1 cellular context compared by ENCODE assay signal in the genomic region with DNA sequence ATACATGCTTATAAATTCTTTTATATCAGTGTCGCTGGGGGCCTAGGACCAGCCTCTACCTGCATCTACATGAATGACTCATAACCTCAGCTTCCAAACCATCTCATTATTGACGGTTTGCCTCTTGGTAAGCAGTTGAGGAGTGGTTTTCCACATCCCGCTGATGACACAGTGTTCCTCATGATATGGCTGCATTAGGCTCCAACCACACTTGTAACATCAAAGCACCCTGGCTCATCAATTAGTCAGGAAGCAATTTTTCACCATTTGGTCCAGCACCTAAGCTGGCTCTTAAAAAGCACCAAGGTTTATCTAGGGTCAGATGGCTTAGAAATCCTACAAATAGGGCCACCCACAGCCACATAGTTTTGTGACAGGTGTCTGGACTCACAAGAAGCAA.
TF ChIP-seq lines count a peak whose summit lies in the region.

No MANE protein-coding gene starts in this region.

TF ChIP-seq in IMR-90, 13 proteins besides CTCF, POLR2A, EP300 and RAD21 (continued from another document):
- TF ChIP-seq MAFK (IDR thresholded peaks at IDR 0.05; ENCODE audit: low read depth, low read length) = no peak
- TF ChIP-seq FOS (IDR thresholded peaks at IDR 0.05; ENCODE audit: low read depth, low read length) = no peak
- no peak for TF ChIP-seq MXI1 (IDR thresholded peaks at IDR 0.05; ENCODE audit: borderline replicate concordance, low read depth, low read length)
- TF ChIP-seq, protein P1, sequence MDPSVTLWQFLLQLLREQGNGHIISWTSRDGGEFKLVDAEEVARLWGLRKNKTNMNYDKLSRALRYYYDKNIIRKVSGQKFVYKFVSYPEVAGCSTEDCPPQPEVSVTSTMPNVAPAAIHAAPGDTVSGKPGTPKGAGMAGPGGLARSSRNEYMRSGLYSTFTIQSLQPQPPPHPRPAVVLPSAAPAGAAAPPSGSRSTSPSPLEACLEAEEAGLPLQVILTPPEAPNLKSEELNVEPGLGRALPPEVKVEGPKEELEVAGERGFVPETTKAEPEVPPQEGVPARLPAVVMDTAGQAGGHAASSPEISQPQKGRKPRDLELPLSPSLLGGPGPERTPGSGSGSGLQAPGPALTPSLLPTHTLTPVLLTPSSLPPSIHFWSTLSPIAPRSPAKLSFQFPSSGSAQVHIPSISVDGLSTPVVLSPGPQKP (IDR thresholded peaks at IDR 0.05; ENCODE audit: borderline replicate concordance, low read depth, low read length) = no peak
- no peak for TF ChIP-seq CEBPB (IDR thresholded peaks at IDR 0.05; ENCODE audit: low read depth, low read length)
- no peak for TF ChIP-seq NFE2L2 (IDR thresholded peaks at IDR 0.05; ENCODE audit: low read depth, low read length)
